8 cellular contexts compared by ENCODE assay signal in the genomic region with DNA sequence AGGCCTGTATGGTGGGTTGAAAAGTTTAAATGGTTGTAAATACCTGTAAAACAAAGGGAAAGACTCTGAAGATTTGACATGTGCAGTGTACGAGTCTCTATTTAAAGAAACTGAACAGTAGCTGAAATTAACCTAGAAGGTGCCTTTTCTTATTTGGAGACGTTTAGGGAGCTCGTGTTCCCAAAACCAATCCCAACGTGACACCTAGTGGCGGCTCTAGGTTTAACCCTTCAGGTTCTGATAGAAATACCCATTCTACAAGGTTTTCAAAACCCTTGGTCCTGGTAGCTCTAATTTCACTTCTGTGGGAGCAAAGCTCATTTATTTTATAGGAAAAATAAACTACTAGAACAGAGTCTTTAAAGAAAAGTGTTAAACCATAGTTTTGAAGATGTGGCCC.
A peak's percentile ranks its signal among the peaks of the same experiment; 100 is the strongest.
DNase-seq lines count a peak whose midpoint lies in the region; ATAC-seq and TF ChIP-seq lines count a peak whose summit lies in the region.

No MANE protein-coding gene starts in this region.

- H3K9me3 Mint-ChIP-seq in activated T-cell treated with anti-CD3 and anti-CD28 coated beads, Interleukin-2, amount 50 U/mL, for 72 hours, result peaks cover 0 to 8% of the 10 kb centered on the region in 2 donors
- peaks cover 11% of the 10 kb centered on the region for H3K9me3 Mint-ChIP-seq in activated T-cell treated with anti-CD3 and anti-CD28 coated beads, Interleukin-2, amount 50 U/mL, for 4 hours

- H4K20me1 ChIP-seq in Karpas-422 (ENCODE audit: insufficient read depth, low read depth, low read length), result no peaks in the 10 kb centered on the region

- peaks cover 0 to 1% of the 10 kb centered on the region in 2 donors for H3K36me3 Mint-ChIP-seq in activated T-cell treated with anti-CD3 and anti-CD28 coated beads, Interleukin-2, amount 50 U/mL, for 72 hours (ENCODE audit: insufficient read depth in 2 of 2)
- H3K36me3 Mint-ChIP-seq in activated T-cell treated with anti-CD3 and anti-CD28 coated beads, Interleukin-2, amount 50 U/mL, for 4 hours (ENCODE audit: insufficient read depth), result no peaks in the 10 kb centered on the region

- no peak overlapping the region for H3K27ac ChIP-seq in Karpas-422 (ENCODE audit: low read length)
- H3K27ac ChIP-seq in right atrium auricular region, result no peak overlapping the region

- H3K27me3 ChIP-seq in Karpas-422 (ENCODE audit: low read length) (no peaks in the 10 kb centered on the region), right atrium auricular region (no peaks in the 10 kb centered on the region)

- no peak overlapping the region for H3K9ac ChIP-seq in Karpas-422 (ENCODE audit: low read length)

- H3K9me3 ChIP-seq in Karpas-422 (ENCODE audit: low read length) (peaks cover 9% of the 10 kb centered on the region), right atrium auricular region (no peaks in the 10 kb centered on the region)

- no peaks in the 10 kb centered on the region for H3K4me1 Mint-ChIP-seq in activated T-cell treated with anti-CD3 and anti-CD28 coated beads, Interleukin-2, amount 50 U/mL, for 72 hours (ENCODE audit: low read depth)
- no peaks in the 10 kb centered on the region for H3K4me1 Mint-ChIP-seq in activated T-cell treated with anti-CD3 and anti-CD28 coated beads, Interleukin-2, amount 50 U/mL, for 4 hours (ENCODE audit: low read depth)

- no peaks in the 10 kb centered on the region for H3K4me1 ChIP-seq in Karpas-422 (ENCODE audit: low read length)
- no peaks in the 10 kb centered on the region for H3K4me1 ChIP-seq in right atrium auricular region

- H3K9me2 ChIP-seq in Karpas-422 (replicated peaks; ENCODE audit: insufficient read depth, low read length), result no peaks in the 10 kb centered on the region

- H3K4me3 ChIP-seq in Karpas-422 (ENCODE audit: low read length) (no peak overlapping the region), right atrium auricular region (no peak overlapping the region)

- H3K4me3 Mint-ChIP-seq in activated T-cell treated with anti-CD3 and anti-CD28 coated beads, Interleukin-2, amount 50 U/mL, for 72 hours, result no peak overlapping the region
- no peak overlapping the region for H3K4me3 Mint-ChIP-seq in activated T-cell treated with anti-CD3 and anti-CD28 coated beads, Interleukin-2, amount 50 U/mL, for 4 hours

- no peak overlapping the region for H2AFZ ChIP-seq in Karpas-422 (ENCODE audit: low read length)

- DNase-seq in activated T-cell treated with anti-CD3 and anti-CD28 coated beads, Interleukin-2, amount 50 U/mL, for 72 hours, result peak; percentile 3 to 6
- DNase-seq in activated T-cell treated with anti-CD3 and anti-CD28 coated beads, Interleukin-2, amount 50 U/mL, for 4 hours, result no peak
- DNase-seq in Karpas-422 (peak; percentile 56), T1000 (lab: John Stamatoyannopoulos, UW) (peak; percentile 15), kidney glomerular epithelial cell (lab: John Stamatoyannopoulos, UW) (peak; percentile 28), middle frontal gyrus (ENCODE audit: extremely low spot score, low spot score) (no peak), NCI-H2227 treated with DMSO at 0.1 percent for 48 hours (lab: John Stamatoyannopoulos, UW) (no peak), right atrium auricular region (ENCODE audit: low spot score) (no peak)

- TF ChIP-seq CTCF in right atrium auricular region (IDR thresholded peaks at IDR 0.05), result peak in 1 of 2 donors; percentile 52

- H3K36me3 ChIP-seq in Karpas-422 (ENCODE audit: insufficient read depth, low read length) (no peaks in the 10 kb centered on the region), right atrium auricular region (no peaks in the 10 kb centered on the region)

- H3K27ac Mint-ChIP-seq in activated T-cell treated with anti-CD3 and anti-CD28 coated beads, Interleukin-2, amount 50 U/mL, for 72 hours, result no peak overlapping the region

- no peaks in the 10 kb centered on the region for H3K79me2 ChIP-seq in Karpas-422 (ENCODE audit: low read length)

- H3K27me3 Mint-ChIP-seq in activated T-cell treated with anti-CD3 and anti-CD28 coated beads, Interleukin-2, amount 50 U/mL, for 72 hours (ENCODE audit: low read depth), result no peaks in the 10 kb centered on the region
- H3K27me3 Mint-ChIP-seq in activated T-cell treated with anti-CD3 and anti-CD28 coated beads, Interleukin-2, amount 50 U/mL, for 4 hours (ENCODE audit: low read depth), result no peaks in the 10 kb centered on the region

- no peak for ATAC-seq in activated T-cell treated with anti-CD3 and anti-CD28 coated beads, Interleukin-2, amount 50 U/mL, for 72 hours (replicated peaks in 1 of 2)
- ATAC-seq in activated T-cell treated with anti-CD3 and anti-CD28 coated beads, Interleukin-2, amount 50 U/mL, for 4 hours, result no peak

- no peak overlapping the region for H3K4me2 ChIP-seq in Karpas-422 (ENCODE audit: low read depth, low read length, poor library complexity, severe bottlenecking)

Comparison
In these comparisons a context has a peak if more than half of its experiments do, and no peak if none do; other contexts are left out.
1. DNase-seq: peak in activated T-cell treated with anti-CD3 and anti-CD28 coated beads, Interleukin-2, amount 50 U/mL, for 72 hours (2 of 2), Karpas-422 (single experiment), T1000 (single experiment) and kidney glomerular epithelial cell (single experiment); none in activated T-cell treated with anti-CD3 and anti-CD28 coated beads, Interleukin-2, amount 50 U/mL, for 4 hours (single experiment), middle frontal gyrus (single experiment), NCI-H2227 treated with DMSO at 0.1 percent for 48 hours (single experiment) and right atrium auricular region (single experiment).